21 cellular contexts compared by ENCODE assay signal in genomic region chr3:53478166-53478830, GRCh38. TPM values are rescaled to one million over a fixed set of nuclear protein-coding genes. Genes with fewer than 3 reads are reported as not detected.
DNase-seq lines count a peak whose midpoint lies in the region; ATAC-seq and TF ChIP-seq lines count a peak whose summit lies in the region.
"Had no signal": no experiment of that assay in that cellular context is flagged by ENCODE, and none has a peak within 500 bp of the region (broad histone marks: within the 10 kb centered on the region; RNA-seq: fewer than 3 reads in every experiment).

No MANE protein-coding gene starts in this region.

- no TSS peak for BruUV-seq in Caco-2 (replicated peaks; lab: Mats Ljungman, UMichigan)

- H3K9ac ChIP-seq in mucosa of rectum (ENCODE audit: low read depth in 1 of 2, low read length in 2 of 2): no peak overlapping the region

- H3K27ac Mint-ChIP-seq in Caco-2 (ENCODE audit: unreplicated experiment): peak overlapping the region; percentile 87
- H3K27ac Mint-ChIP-seq: activated naive CD8-positive, alpha-beta T cell treated with anti-CD3 and anti-CD28 coated beads, Interleukin-2, amount 50 U/mL, for 24 hours; activated T-helper 1 cell treated with anti-CD3 and anti-CD28 coated beads, Interleukin-12 subunit alpha, Interleukin-12 subunit beta, Interleukin-2, Interleukin-4 antibody, amounts not matched to agents 30 ng/mL and 10 ng/mL and 1 ng/mL, durations not matched to agents 14 hours and 24 hours and 36 hours; H9; nephron progenitor cell; T-cell had no signal

- no peaks in the 10 kb centered on the region for H3K9me3 Mint-ChIP-seq in Caco-2 (ENCODE audit: unreplicated experiment)
- H3K9me3 Mint-ChIP-seq: activated naive CD8-positive, alpha-beta T cell treated with anti-CD3 and anti-CD28 coated beads, Interleukin-2, amount 50 U/mL, for 24 hours; activated T-helper 1 cell treated with anti-CD3 and anti-CD28 coated beads, Interleukin-12 subunit alpha, Interleukin-12 subunit beta, Interleukin-2, Interleukin-4 antibody, amounts not matched to agents 30 ng/mL and 10 ng/mL and 1 ng/mL, durations not matched to agents 14 hours and 24 hours and 36 hours; T-cell had no signal

- POLR2A ChIA-PET in Caco-2 (lab: Charles Lee): interaction anchor here (0.5 to 1.1 kb wide), 3 partner anchors 9 to 323 kb away, joined by 3 to 10 read pairs (median 4); partner anchors contain the start of gene CACNA1D

- no peaks in the 10 kb centered on the region for H3K36me3 ChIP-seq in Caco-2 (ENCODE audit: control insufficient read depth, insufficient read depth, low read length)
- no peaks in the 10 kb centered on the region for H3K36me3 ChIP-seq in mucosa of rectum (ENCODE audit: control insufficient read depth in 2 of 2, insufficient read depth in 2 of 2, low read length in 2 of 2)
- H3K36me3 ChIP-seq: WERI-Rb-1 had no signal

- CTCF ChIA-PET in Caco-2 (lab: Charles Lee): interaction anchor here (0.7 to 0.8 kb wide), 3 partner anchors 16 to 436 kb away, joined by 3 read pairs; partner anchors contain the start of gene CACNA1D

- H3K4me3 ChIP-seq in Caco-2 (ENCODE audit: low read depth, low read length): no peak overlapping the region
- peak overlapping the region; percentile 5 to 46 for H3K4me3 ChIP-seq in mucosa of rectum (ENCODE audit: low read length in 2 of 2)

- H3K9me3 ChIP-seq in Caco-2 (no peaks in the 10 kb centered on the region), mucosa of rectum (ENCODE audit: control insufficient read depth in 2 of 2, low read length in 2 of 2) (no peaks in the 10 kb centered on the region)

- H3K4me1 ChIP-seq in Caco-2: peaks cover 34% of the 10 kb centered on the region
- H3K4me1 ChIP-seq in mucosa of rectum (ENCODE audit: control insufficient read depth in 2 of 2, insufficient read depth in 2 of 2, low read length in 2 of 2): peaks cover 14 to 15% of the 10 kb centered on the region in 2 donors

- H3K27me3 ChIP-seq in Caco-2 (replicated peaks; ENCODE audit: control insufficient read depth, insufficient read depth, low read length): no peaks in the 10 kb centered on the region
- H3K27me3 ChIP-seq in mucosa of rectum (ENCODE audit: control insufficient read depth in 2 of 2, insufficient read depth in 2 of 2, low read length in 2 of 2): no peaks in the 10 kb centered on the region

- ATAC-seq in HG03039 (IDR thresholded peaks at IDR 0.05; ENCODE audit: unreplicated experiment) (no peak), GM18498 (IDR thresholded peaks at IDR 0.05; ENCODE audit: unreplicated experiment) (no peak)
- ATAC-seq: activated naive CD8-positive, alpha-beta T cell treated with anti-CD3 and anti-CD28 coated beads, Interleukin-2, amount 50 U/mL, for 24 hours; T-cell had no signal

- H3K27me3 Mint-ChIP-seq in Caco-2 (ENCODE audit: insufficient read depth, unreplicated experiment): no peaks in the 10 kb centered on the region

- no peak for TF ChIP-seq CTCF in Caco-2 (IDR thresholded peaks at IDR 0.05; ENCODE audit: insufficient read depth in 1 of 2, low read depth in 1 of 2, low read length in 1 of 2, severe bottlenecking in 1 of 2, unreplicated experiment in 1 of 2)

- H3K27ac ChIP-seq in mucosa of rectum (ENCODE audit: low read depth in 2 of 2, low read length in 2 of 2): peak overlapping the region; percentile 71 to 82
- H3K27ac ChIP-seq: WERI-Rb-1 had no signal

- H3K4me1 Mint-ChIP-seq in Caco-2 (ENCODE audit: low read depth, unreplicated experiment): peaks cover 14% of the 10 kb centered on the region
- H3K4me1 Mint-ChIP-seq: activated naive CD8-positive, alpha-beta T cell treated with anti-CD3 and anti-CD28 coated beads, Interleukin-2, amount 50 U/mL, for 24 hours; T-cell had no signal

- DNase-seq in Caco-2 (peak; percentile 67 to 71), NCI-H69 (lab: John Stamatoyannopoulos, UW) (peak; percentile 67), glomerular visceral epithelial cell (ENCODE audit: extremely low spot score) (peak; percentile 20), ecto neural progenitor cell (ENCODE audit: low spot score) (no peak)
- no peak for DNase-seq in NK-92 treated with Interleukin-12 subunit alpha and Interleukin-12 subunit beta, amount 100 ng/mL, for 24 hours (lab: John Stamatoyannopoulos, UW)
- DNase-seq: activated naive CD8-positive, alpha-beta T cell treated with anti-CD3 and anti-CD28 coated beads, Interleukin-2, amount 50 U/mL, for 24 hours; H9; NCI-H1694 treated with DMSO at 0.1 percent for 48 hours; NCI-H774; nephron progenitor cell; right cardiac atrium; RPMI8226; stimulated activated CD4-positive, alpha-beta T cell treated with anti-CD3 and anti-CD28 coated beads, Interleukin-2, amount 100 ng/mL, for 24 hours; T-cell; WERI-Rb-1 had no signal

- intact Hi-C loops in Caco-2 (cut with micrococcal nuclease; ENCODE audit: unreplicated experiment): loop anchor here (1.0 kb wide), 3 partner anchors 11 to 103 kb away; no protein-coding TSS in a partner anchor

- H3K4me3 Mint-ChIP-seq in Caco-2 (ENCODE audit: unreplicated experiment): peak overlapping the region; percentile 34
- H3K4me3 Mint-ChIP-seq: activated naive CD8-positive, alpha-beta T cell treated with anti-CD3 and anti-CD28 coated beads, Interleukin-2, amount 50 U/mL, for 24 hours; activated T-helper 1 cell treated with anti-CD3 and anti-CD28 coated beads, Interleukin-12 subunit alpha, Interleukin-12 subunit beta, Interleukin-2, Interleukin-4 antibody, amounts not matched to agents 30 ng/mL and 10 ng/mL and 1 ng/mL, durations not matched to agents 14 hours and 24 hours and 36 hours; H9; nephron progenitor cell; T-cell had no signal

- H3K36me3 Mint-ChIP-seq in Caco-2 (ENCODE audit: insufficient read depth, unreplicated experiment): no peaks in the 10 kb centered on the region
- H3K36me3 Mint-ChIP-seq: T-cell had no signal

RNA-seq across cellular contexts. Expression of gene CACNA1D, which starts 16.1 kb away (rescaled TPM):
- total RNA-seq in Caco-2 (2022): 13.3 and 15.6 TPM in 2 replicates
- total RNA-seq: HT1080, lung microvascular endothelial cell had no signal

Comparison
In these comparisons a context has a peak if more than half of its experiments do, and no peak if none do; other contexts are left out.
1. DNase-seq: peak in Caco-2 (2 of 2), NCI-H69 (single experiment) and glomerular visceral epithelial cell (single experiment); none in NK-92 treated with Interleukin-12 subunit alpha and Interleukin-12 subunit beta, amount 100 ng/mL, for 24 hours (single experiment) and ecto neural progenitor cell (single experiment).